9 cellular contexts compared by ENCODE assay signal in genomic region chr3:50165388-50166308, GRCh38. TPM values are rescaled to one million over a fixed set of nuclear protein-coding genes. Genes with fewer than 3 reads are reported as not detected.
DNase-seq lines count a peak whose midpoint lies in the region; ATAC-seq, FAIRE-seq and TF ChIP-seq lines count a peak whose summit lies in the region.
"Had no signal": no experiment of that assay in that cellular context is flagged by ENCODE, and none has a peak within 500 bp of the region (broad histone marks: within the 10 kb centered on the region; RNA-seq: fewer than 3 reads in every experiment).

No MANE protein-coding gene starts in this region.

- no peak overlapping the region for H3K4me3 ChIP-seq in astrocyte (ENCODE audit: insufficient read depth, low read depth, low read length)

- H3K27ac ChIP-seq in astrocyte (ENCODE audit: low read depth, low read length) (peak overlapping the region; percentile 16), foreskin keratinocyte (no peak overlapping the region)

- peaks cover 26% of the 10 kb centered on the region for H3K27me3 Mint-ChIP-seq in astrocyte (ENCODE audit: low read depth, unreplicated experiment)

- peak overlapping the region; percentile 70 for H3K4me2 ChIP-seq in astrocyte (ENCODE audit: low read length)

- H3K27me3 ChIP-seq in astrocyte (ENCODE audit: insufficient read depth, low read length) (no peaks in the 10 kb centered on the region), foreskin keratinocyte (no peaks in the 10 kb centered on the region)

- DNase-seq in EH (ENCODE audit: low read depth) (peak; percentile 92), astrocyte (ENCODE audit: low read depth) (peak; percentile 75), hepatic stellate cell (ENCODE audit: low spot score) (peak; percentile 70), retina (peak; percentile 31), GM13976 (ENCODE audit: low spot score) (no peak), GM10248 (ENCODE audit: extremely low spot score) (no peak), foreskin keratinocyte (no peak)
- DNase-seq in stimulated activated naive CD4-positive, alpha-beta T cell treated with Interleukin-2 at 50 U/mL for 16 hours (lab: John Stamatoyannopoulos, UW), result no peak

- in situ Hi-C loops in GM13976 (cut with MboI; ENCODE audit: low sequenced_read_pairs, unreplicated experiment), result no loop called here

- H3K36me3 Mint-ChIP-seq in astrocyte (ENCODE audit: low read depth, unreplicated experiment), result peaks cover 2% of the 10 kb centered on the region

- H3K4me1 ChIP-seq in astrocyte (ENCODE audit: insufficient read depth, low read length) (peaks cover 60% of the 10 kb centered on the region), foreskin keratinocyte (peaks cover 48% of the 10 kb centered on the region)

- peaks cover 4% of the 10 kb centered on the region for H4K20me1 ChIP-seq in astrocyte (ENCODE audit: insufficient read depth, low read length)

- H3K9me3 Mint-ChIP-seq in astrocyte (ENCODE audit: unreplicated experiment), result no peaks in the 10 kb centered on the region
- H3K9me3 Mint-ChIP-seq: activated T-helper 1 cell treated with anti-CD3 and anti-CD28 coated beads, Interleukin-12 subunit alpha, Interleukin-12 subunit beta, Interleukin-2, Interleukin-4 antibody, amounts not matched to agents 30 ng/mL and 10 ng/mL and 1 ng/mL, durations not matched to agents 14 hours and 24 hours and 36 hours had no signal

- POLR2A ChIA-PET in GM10248 (lab: Yijun Ruan, JAX), result no interaction called here

- CTCF ChIA-PET in GM10248 (lab: Yijun Ruan, JAX), result interaction anchor here (0.9 to 1.4 kb wide), 5 partner anchors 9 to 46 kb away, joined by 3 read pairs; no protein-coding TSS in a partner anchor

- no peak overlapping the region for H2AFZ ChIP-seq in astrocyte (ENCODE audit: low read depth, low read length)

- no peak for TF ChIP-seq CTCF in astrocyte (IDR thresholded peaks at IDR 0.05; ENCODE audit: insufficient read depth, low read depth, low read length)
- TF ChIP-seq CTCF in GM13976 (IDR thresholded peaks at IDR 0.05; ENCODE audit: borderline replicate concordance, control extremely low read depth, extremely low read depth, insufficient read depth, missing control alignments), result no peak
- no peak for TF ChIP-seq CTCF in GM10248 (IDR thresholded peaks at IDR 0.05; ENCODE audit: control extremely low read depth, extremely low read depth, low read depth, missing control alignments)
- no peak for TF ChIP-seq CTCF in foreskin keratinocyte (conservative IDR thresholded peaks at IDR 0.05)

- no peaks in the 10 kb centered on the region for H3K79me2 ChIP-seq in astrocyte (ENCODE audit: insufficient read depth, low read length)

- H3K4me1 Mint-ChIP-seq in astrocyte (ENCODE audit: low read depth, unreplicated experiment), result peaks cover 8% of the 10 kb centered on the region

- H3K9ac ChIP-seq in astrocyte (ENCODE audit: low read length), result peak overlapping the region; percentile 13

- H3K27ac Mint-ChIP-seq in astrocyte (ENCODE audit: unreplicated experiment), result no peak overlapping the region
- H3K27ac Mint-ChIP-seq: activated T-helper 1 cell treated with anti-CD3 and anti-CD28 coated beads, Interleukin-12 subunit alpha, Interleukin-12 subunit beta, Interleukin-2, Interleukin-4 antibody, amounts not matched to agents 30 ng/mL and 10 ng/mL and 1 ng/mL, durations not matched to agents 14 hours and 24 hours and 36 hours had no signal

- H3K36me3 ChIP-seq in astrocyte (ENCODE audit: insufficient read depth, low read length), result no peaks in the 10 kb centered on the region

- no peak for ATAC-seq in foreskin keratinocyte

- no peak for FAIRE-seq in astrocyte (lab: Jason Lieb, UNC)

- H3K9me3 ChIP-seq in astrocyte (ENCODE audit: insufficient read depth, low read depth, low read length), result no peaks in the 10 kb centered on the region

- no peak overlapping the region for H3K4me3 Mint-ChIP-seq in astrocyte (ENCODE audit: unreplicated experiment)
- H3K4me3 Mint-ChIP-seq: activated T-helper 1 cell treated with anti-CD3 and anti-CD28 coated beads, Interleukin-12 subunit alpha, Interleukin-12 subunit beta, Interleukin-2, Interleukin-4 antibody, amounts not matched to agents 30 ng/mL and 10 ng/mL and 1 ng/mL, durations not matched to agents 14 hours and 24 hours and 36 hours had no signal

RNA-seq across cellular contexts. Expression of gene SEMA3F, which starts 10.5 kb away (rescaled TPM):
- total RNA-seq in astrocyte (5.1 and 6.6 TPM in 2 replicates), foreskin keratinocyte (108 and 121 TPM in 2 replicates)
- polyA plus RNA-seq in foreskin keratinocyte, result 94.2 and 98.4 TPM in 2 replicates

RNA-seq across cellular contexts. Expression of gene GNAT1, which starts 25.8 kb away (rescaled TPM):
- total RNA-seq in astrocyte (not detected in 2 replicates), foreskin keratinocyte (0.03 TPM in 1 of 2 replicates, not detected in the other)
- not detected in 2 replicates for polyA plus RNA-seq in foreskin keratinocyte
- total RNA-seq: activated T-helper 1 cell treated with anti-CD3 and anti-CD28 coated beads, Interleukin-12 subunit alpha, Interleukin-12 subunit beta, Interleukin-2, Interleukin-4 antibody, amounts not matched to agents 30 ng/mL and 10 ng/mL and 1 ng/mL, durations not matched to agents 14 hours and 24 hours and 36 hours had no signal

RNA-seq across cellular contexts. Expression of gene SLC38A3, which starts 39.4 kb away (rescaled TPM):
- total RNA-seq in astrocyte, result 0.68 and 1.9 TPM in 2 replicates
- total RNA-seq in foreskin keratinocyte, result not detected in 2 replicates
- polyA plus RNA-seq in foreskin keratinocyte, result 0.09 TPM in 1 of 2 replicates, not detected in the other
- total RNA-seq: activated T-helper 1 cell treated with anti-CD3 and anti-CD28 coated beads, Interleukin-12 subunit alpha, Interleukin-12 subunit beta, Interleukin-2, Interleukin-4 antibody, amounts not matched to agents 30 ng/mL and 10 ng/mL and 1 ng/mL, durations not matched to agents 14 hours and 24 hours and 36 hours had no signal

Comparison
In these comparisons a context has a peak if more than half of its experiments do, and no peak if none do; other contexts are left out.
1. DNase-seq: peak in EH (single experiment), astrocyte (single experiment), hepatic stellate cell (single experiment) and retina (single experiment); none in GM13976 (single experiment), GM10248 (single experiment), foreskin keratinocyte (0 of 2) and stimulated activated naive CD4-positive, alpha-beta T cell treated with Interleukin-2 at 50 U/mL for 16 hours (single experiment).
2. RNA of gene SEMA3F, which starts 10.5 kb away (total RNA-seq): 108 to 121 TPM in foreskin keratinocyte; 5.1 to 6.6 TPM in astrocyte; every median in the first group is over 10 times any median in the second.